In genomic region chr1:234125283-234125682, GRCh38 we compare ENCODE assay signal across 7 cellular contexts.
DNase-seq lines count a peak whose midpoint lies in the region; ATAC-seq and TF ChIP-seq lines count a peak whose summit lies in the region.

No MANE protein-coding gene starts in this region.

- no peaks in the 10 kb centered on the region for H4K20me1 ChIP-seq in Loucy (ENCODE audit: insufficient read depth, low read length, poor library complexity, severe bottlenecking)

- no peaks in the 10 kb centered on the region for H3K4me1 ChIP-seq in Loucy (ENCODE audit: insufficient read depth, low read length, poor library complexity, severe bottlenecking)
- no peaks in the 10 kb centered on the region; the same call in 1 of the 2 replicates for H3K4me1 ChIP-seq in iPS DF 6.9 (ENCODE audit: control insufficient read depth, insufficient read depth, low read length)

- no peaks in the 10 kb centered on the region for H3K36me3 Mint-ChIP-seq in WTC11

- H3K27me3 ChIP-seq in Loucy (ENCODE audit: insufficient read depth, low read length, poor library complexity, severe bottlenecking) (no peaks in the 10 kb centered on the region), iPS DF 6.9 (ENCODE audit: control insufficient read depth, insufficient read depth, low read length) (no peaks in the 10 kb centered on the region)

- POLR2A ChIA-PET in WTC11 (lab: Charles Lee), result interaction anchor here (1.5 kb wide), 1 partner anchor 965 kb away, joined by 4 read pairs; no protein-coding TSS in a partner anchor

- H3K4me3 Mint-ChIP-seq in WTC11, result peak overlapping the region; percentile 10; the same call in 1 of the 2 replicates

- peaks cover 7% of the 10 kb centered on the region for H3K4me1 Mint-ChIP-seq in WTC11

- H3K9ac ChIP-seq in Loucy (ENCODE audit: low read depth, low read length, poor library complexity, severe bottlenecking), result no peak overlapping the region

- H3K36me3 ChIP-seq in Loucy (ENCODE audit: insufficient read depth, low read length) (no peaks in the 10 kb centered on the region), iPS DF 6.9 (ENCODE audit: control insufficient read depth, insufficient read depth, low read length) (no peaks in the 10 kb centered on the region)

- in situ Hi-C loops in GM13977 (cut with MboI; ENCODE audit: low pct_unique_long_range_greater_than_20kb, low sequenced_read_pairs, unreplicated experiment), result no loop called here

- peaks cover 6% of the 10 kb centered on the region for H3K27me3 Mint-ChIP-seq in WTC11 (ENCODE audit: low read depth)

- DNase-seq in GM13977 (ENCODE audit: low spot score), result peak; percentile 42
- DNase-seq in WTC11 (ENCODE audit: low spot score), result peak; percentile 90
- DNase-seq in iPS DF 6.9 (ENCODE audit: low read depth, low spot score), result peak; percentile 74
- no peak for DNase-seq in epidermal melanocyte (ENCODE audit: insufficient read length, low spot score)
- no peak for DNase-seq in NCI-H2171 treated with DMSO at 0.1 percent for 48 hours (lab: John Stamatoyannopoulos, UW)
- DNase-seq in activated CD4-positive, CD25-positive, alpha-beta regulatory T cell (lab: John Stamatoyannopoulos, UW), result no peak

- CTCF ChIA-PET in WTC11 (lab: Charles Lee), result interaction anchor here (0.6 to 6.1 kb wide), 25 partner anchors 10 to 968 kb away, joined by 3 to 71 read pairs (median 4); partner anchors contain the start of genes COA6 and TARBP1

- no peaks in the 10 kb centered on the region for H3K79me2 ChIP-seq in Loucy (ENCODE audit: insufficient read depth, low read length)

- H3K4me3 ChIP-seq in Loucy (ENCODE audit: low read length, poor library complexity, severe bottlenecking) (no peak overlapping the region), iPS DF 6.9 (ENCODE audit: low read length) (no peak overlapping the region)

- ATAC-seq in WTC11, result peak; percentile 100

- H3F3A ChIP-seq in Loucy (ENCODE audit: low read depth), result no peaks in the 10 kb centered on the region

- H3K27ac Mint-ChIP-seq in WTC11, result no peak overlapping the region

- WGBS in iPS DF 6.9 (ENCODE audit: insufficient coverage, insufficient read length), result no CpG with 5 or more reads among the region's 11 CpGs

- TF ChIP-seq CTCF in GM13977 (IDR thresholded peaks at IDR 0.05; ENCODE audit: extremely low read depth, insufficient read depth, missing control alignments) (peak; percentile 30), Loucy (conservative IDR thresholded peaks at IDR 0.05; ENCODE audit: low read length) (peak; percentile 92), WTC11 (IDR thresholded peaks at IDR 0.05) (peak; percentile 58)

- H3K9me2 ChIP-seq in Loucy (replicated peaks; ENCODE audit: low read depth, low read length), result no peaks in the 10 kb centered on the region

- H3K27ac ChIP-seq in iPS DF 6.9 (ENCODE audit: low read length), result no peak overlapping the region

- H2AFZ ChIP-seq in Loucy (ENCODE audit: low read length), result peak overlapping the region; percentile 65; the same call in 1 of the 2 replicates

- H3K9me3 Mint-ChIP-seq in WTC11, result peaks cover 12% of the 10 kb centered on the region

- no peak overlapping the region for H3K4me2 ChIP-seq in Loucy (ENCODE audit: low read depth, low read length, poor library complexity, severe bottlenecking)

- no peaks in the 10 kb centered on the region for H3K9me3 ChIP-seq in Loucy (ENCODE audit: insufficient read depth, low read depth, low read length)
- no peaks in the 10 kb centered on the region for H3K9me3 ChIP-seq in iPS DF 6.9 (ENCODE audit: control insufficient read depth, insufficient read depth, low read length)

TF ChIP-seq in WTC11, 78 proteins besides CTCF, POLR2A, EP300 and RAD21:
- TF ChIP-seq HMGXB4 (CRISPR knock-in tag; IDR thresholded peaks at IDR 0.05) (0 out of 2 replicates have a peak, but pooled peaks have one; percentile 26), HMGA2 (CRISPR knock-in tag; IDR thresholded peaks at IDR 0.05) (no peak), AFF4 (CRISPR knock-in tag; IDR thresholded peaks at IDR 0.05; ENCODE audit: borderline replicate concordance) (no peak), ERG (CRISPR knock-in tag; IDR thresholded peaks at IDR 0.05) (no peak), NFATC4 (CRISPR knock-in tag; IDR thresholded peaks at IDR 0.05) (no peak), NR1H2 (CRISPR knock-in tag; IDR thresholded peaks at IDR 0.05) (no peak), NFE2L1 (CRISPR knock-in tag; IDR thresholded peaks at IDR 0.05) (no peak), MAX (CRISPR knock-in tag; IDR thresholded peaks at IDR 0.05) (peak; percentile 61; the same call in 1 of the 2 replicates), ZBTB21 (CRISPR knock-in tag; IDR thresholded peaks at IDR 0.05; ENCODE audit: borderline replicate concordance) (no peak), USF1 (CRISPR knock-in tag; IDR thresholded peaks at IDR 0.05) (peak; percentile 89), MYBL2 (CRISPR knock-in tag; IDR thresholded peaks at IDR 0.05) (no peak), MXD4 (CRISPR knock-in tag; IDR thresholded peaks at IDR 0.05; ENCODE audit: borderline replicate concordance) (no peak), ZNF396 (CRISPR knock-in tag; IDR thresholded peaks at IDR 0.05; ENCODE audit: borderline replicate concordance) (no peak), USF2 (CRISPR knock-in tag; IDR thresholded peaks at IDR 0.05) (peak; percentile 91), CREB1 (CRISPR knock-in tag; IDR thresholded peaks at IDR 0.05) (no peak)
TF ChIP-seq in WTC11: peak in this region for 4.

Comparison
In these comparisons a context has a peak if more than half of its experiments do, and no peak if none do; other contexts are left out.
1. DNase-seq: peak in GM13977 (single experiment), WTC11 (single experiment) and iPS DF 6.9 (single experiment); none in epidermal melanocyte (single experiment), NCI-H2171 treated with DMSO at 0.1 percent for 48 hours (single experiment) and activated CD4-positive, CD25-positive, alpha-beta regulatory T cell (0 of 4).
2. CTCF ChIP-seq: peak in every context shown above with its lines; median percentile 92 in Loucy; 58 in WTC11; 30 in GM13977.